In genomic region chr11:34408580-34409172, GRCh38 we compare ENCODE assay signal across 24 cellular contexts.
"Had no signal": no experiment of that assay in that cellular context is flagged by ENCODE, and none has a peak within 500 bp of the region (broad histone marks: within the 10 kb centered on the region; RNA-seq: fewer than 3 reads in every experiment).

No MANE protein-coding gene starts in this region.

- H3K27ac ChIP-seq: breast epithelium, KMS-11, Peyer's patch had no signal

- H3K27me3 ChIP-seq: breast epithelium, MG63, Peyer's patch had no signal

- H3K4me3 ChIP-seq: breast epithelium, MG63, Peyer's patch had no signal

- DNase-seq: activated CD4-positive, alpha-beta T cell treated with anti-CD3 and anti-CD28 coated beads for 48 hours; activated CD4-positive, alpha-beta T cell treated with anti-CD3 and anti-CD28 coated beads, Interleukin-2, amount 50 U/mL, for 4 hours; activated CD4-positive, CD25-positive, alpha-beta regulatory T cell treated with anti-CD3 and anti-CD28 coated beads, Interleukin-2, amount 50 U/mL, for 72 hours; activated CD8-positive, alpha-beta memory T cell treated with anti-CD3 and anti-CD28 coated beads, Interleukin-2, amount 10 ng/mL, durations not matched to agents 7 days and 5 days; activated effector memory CD4-positive, alpha-beta T cell treated with Interleukin-2 at 50 U/mL for 16 hours; activated naive CD4-positive, alpha-beta T cell; activated T-cell treated with anti-CD3 and anti-CD28 coated beads, Interleukin-2, amount 50 U/mL, for 24 hours; aorta; caudate nucleus; MG63; NCI-H1092; NCI-H1417; NCI-H2029; NCI-H2107; NCI-H345; NCI-H510A; NCI-H526 treated with DMSO at 0.1 percent for 48 hours; NCI-H82; NK-92 treated with Interleukin-12 subunit alpha and Interleukin-12 subunit beta, amount 100 ng/mL, for 24 hours; Peyer's patch; SHP77 treated with DMSO at 0.1 percent for 48 hours had no signal

- H3K36me3 ChIP-seq: breast epithelium, MG63, Peyer's patch had no signal

- H3K9ac ChIP-seq: KMS-11 had no signal

- ATAC-seq: activated CD8-positive, alpha-beta memory T cell treated with anti-CD3 and anti-CD28 coated beads, Interleukin-2, amount 10 ng/mL, durations not matched to agents 7 days and 5 days; WTC11 had no signal

- H3K4me1 ChIP-seq: breast epithelium, Peyer's patch had no signal

- H3K4me2 ChIP-seq: KMS-11 had no signal

- H3K9me3 ChIP-seq: Peyer's patch had no signal
